ENCODE assay signal across 21 cellular contexts in genomic region chr16:19304670-19305240, GRCh38. TPM values are rescaled to one million over a fixed set of nuclear protein-coding genes. Genes with fewer than 3 reads are reported as not detected.
DNase-seq lines count a peak whose midpoint lies in the region; ATAC-seq and TF ChIP-seq lines count a peak whose summit lies in the region.
"Had no signal": no experiment of that assay in that cellular context is flagged by ENCODE, and none has a peak within 500 bp of the region (broad histone marks: within the 10 kb centered on the region; RNA-seq: fewer than 3 reads in every experiment).

No MANE protein-coding gene starts in this region.

- H3K9ac ChIP-seq in trophoblast cell (ENCODE audit: low read length): no peak overlapping the region

- H4K12ac ChIP-seq in trophoblast cell (ENCODE audit: low read depth, low read length): no peak overlapping the region

- WGBS in trophoblast cell (ENCODE audit: extremely low coverage, insufficient coverage, insufficient read length): no CpG with 5 or more reads among the region's 3 CpGs

- H3K4me3 ChIP-seq in trophoblast cell (ENCODE audit: low read depth, low read length): no peak overlapping the region
- H3K4me3 ChIP-seq: tibial nerve had no signal

- H3K4ac ChIP-seq in trophoblast cell (ENCODE audit: low read depth, low read length): no peak overlapping the region

- H3K36me3 ChIP-seq in trophoblast cell (ENCODE audit: control insufficient read depth in 1 of 2, insufficient read depth in 2 of 2, low read length in 2 of 2): no peaks in the 10 kb centered on the region
- H3K36me3 ChIP-seq: tibial nerve had no signal

- H2BK120ac ChIP-seq in trophoblast cell (ENCODE audit: insufficient read depth, low read length, poor library complexity): no peak overlapping the region

- H2AK5ac ChIP-seq in trophoblast cell (ENCODE audit: low read length): no peak overlapping the region

- no peak overlapping the region for H3K14ac ChIP-seq in trophoblast cell (ENCODE audit: low read length)

- H4K91ac ChIP-seq in trophoblast cell (ENCODE audit: low read depth, low read length): no peak overlapping the region

- no peak overlapping the region for H2BK12ac ChIP-seq in trophoblast cell (ENCODE audit: low read length)

- CTCF ChIA-PET in WTC11 (lab: Charles Lee): interaction anchor here (1.6 kb wide), 1 partner anchor 125 kb away, joined by 4 read pairs; no protein-coding TSS in a partner anchor

- POLR2A ChIA-PET in WTC11 (lab: Charles Lee): no interaction called here

- ATAC-seq in WTC11 (no peak), GM18858 (IDR thresholded peaks at IDR 0.05; ENCODE audit: unreplicated experiment) (no peak)
- ATAC-seq: left lobe of liver had no signal

- no peaks in the 10 kb centered on the region for H3K36me3 Mint-ChIP-seq in WTC11

- no peaks in the 10 kb centered on the region for H3K9me3 ChIP-seq in trophoblast cell (ENCODE audit: insufficient read depth, low read depth, low read length)
- H3K9me3 ChIP-seq: tibial nerve had no signal

- H3K9me3 Mint-ChIP-seq in WTC11: no peaks in the 10 kb centered on the region
- H3K9me3 Mint-ChIP-seq: activated T-helper 2 cell treated with anti-CD3 and anti-CD28 coated beads, Interferon-gamma antibody, Interleukin-2, Interleukin-4, amounts not matched to agents 10 μg/mL and 5 μg/mL and 100 μg/mL, durations not matched to agents 14 hours and 24 hours and 36 hours had no signal

- no peak overlapping the region for H3K4me2 ChIP-seq in trophoblast cell (ENCODE audit: low read length)

- H3K27ac Mint-ChIP-seq in WTC11: no peak overlapping the region
- H3K27ac Mint-ChIP-seq: activated T-helper 2 cell treated with anti-CD3 and anti-CD28 coated beads, Interferon-gamma antibody, Interleukin-2, Interleukin-4, amounts not matched to agents 10 μg/mL and 5 μg/mL and 100 μg/mL, durations not matched to agents 14 hours and 24 hours and 36 hours had no signal

- no peak overlapping the region for H3K4me3 Mint-ChIP-seq in WTC11

- H3K27me3 Mint-ChIP-seq in WTC11 (ENCODE audit: low read depth): no peaks in the 10 kb centered on the region

- no peak overlapping the region for H4K8ac ChIP-seq in trophoblast cell (ENCODE audit: low read depth, low read length)

- no peak overlapping the region for H3K18ac ChIP-seq in trophoblast cell (ENCODE audit: low read length)

- H3K27ac ChIP-seq in trophoblast cell (ENCODE audit: low read depth, low read length): no peak overlapping the region
- H3K27ac ChIP-seq: C4-2B, tibial nerve had no signal

- DNase-seq in DMS53 (lab: John Stamatoyannopoulos, UW) (peak; percentile 37), DMS53 treated with DMSO at 0.1 percent for 48 hours (lab: John Stamatoyannopoulos, UW; ENCODE audit: unreplicated experiment) (no peak), NOMO-1 treated with DMSO at 0.1 percent for 48 hours (lab: John Stamatoyannopoulos, UW; ENCODE audit: unreplicated experiment) (peak; percentile 42), WTC11 (ENCODE audit: low spot score) (no peak), trophoblast cell (peak; percentile 46 to 74), SHP77 treated with DMSO at 0.1 percent for 48 hours (lab: John Stamatoyannopoulos, UW) (no peak), NCI-H748 treated with DMSO at 0.1 percent for 48 hours (lab: John Stamatoyannopoulos, UW) (no peak)
- DNase-seq: 8988T; activated CD8-positive, alpha-beta memory T cell treated with anti-CD3 and anti-CD28 coated beads for 24 hours; amygdala; foreskin melanocyte; NCI-H226; SW 1271 had no signal

- TF ChIP-seq CTCF in WTC11 (IDR thresholded peaks at IDR 0.05): no peak

- H3K4me1 Mint-ChIP-seq in WTC11: 0 out of 2 replicates have a peak, but pooled peaks cover 4% of the 10 kb centered on the region

- H2BK5ac ChIP-seq in trophoblast cell (ENCODE audit: low read depth, low read length, poor library complexity): no peak overlapping the region

- H2AFZ ChIP-seq in trophoblast cell (ENCODE audit: insufficient read depth, low read length, poor library complexity): no peak overlapping the region

- no peak overlapping the region for H3K23ac ChIP-seq in trophoblast cell (ENCODE audit: low read length)

- H3K27me3 ChIP-seq in trophoblast cell (ENCODE audit: insufficient read depth, low read length): no peaks in the 10 kb centered on the region
- H3K27me3 ChIP-seq: tibial nerve had no signal

- no peaks in the 10 kb centered on the region for H3K79me2 ChIP-seq in trophoblast cell (ENCODE audit: control insufficient read depth, insufficient read depth, low read length, poor library complexity)

- H3K4me1 ChIP-seq in trophoblast cell (ENCODE audit: control insufficient read depth in 1 of 2, insufficient read depth in 2 of 2, low read length in 2 of 2): no peaks in the 10 kb centered on the region
- H3K4me1 ChIP-seq: tibial nerve had no signal

- H3K79me1 ChIP-seq in trophoblast cell (ENCODE audit: low read length): no peaks in the 10 kb centered on the region

TF ChIP-seq in WTC11, 78 proteins besides CTCF, POLR2A, EP300 and RAD21:
- TF ChIP-seq GRHL2 (CRISPR knock-in tag; IDR thresholded peaks at IDR 0.05; ENCODE audit: insufficient replicate concordance, severe bottlenecking): no peak
- no peak for TF ChIP-seq SMAD4 (CRISPR knock-in tag; IDR thresholded peaks at IDR 0.05)
- TF ChIP-seq NFE2L1 (CRISPR knock-in tag; IDR thresholded peaks at IDR 0.05): peak; percentile 73; the same call in 1 of the 2 replicates

RNA-seq across cellular contexts. Expression of gene CLEC19A, which starts 19.2 kb away (rescaled TPM):
- total RNA-seq in WTC11 (2021): 0.09 to 0.48 TPM (median 0.41 TPM) in 3 replicates
- not detected in 2 replicates for polyA plus RNA-seq in trophoblast cell (2013)
- total RNA-seq: activated T-helper 2 cell treated with anti-CD3 and anti-CD28 coated beads, Interferon-gamma antibody, Interleukin-2, Interleukin-4, amounts not matched to agents 10 μg/mL and 5 μg/mL and 100 μg/mL, durations not matched to agents 14 hours and 24 hours and 36 hours; endothelial cell of umbilical vein; left lobe of liver; myocyte; posterior vena cava; tibial nerve had no signal
- polyA plus RNA-seq: endothelial cell of umbilical vein had no signal

Comparison
In these comparisons a context has a peak if more than half of its experiments do, and no peak if none do; other contexts are left out.
1. DNase-seq: peak in DMS53 (single experiment), NOMO-1 treated with DMSO at 0.1 percent for 48 hours (single experiment) and trophoblast cell (2 of 2); none in DMS53 treated with DMSO at 0.1 percent for 48 hours (single experiment), WTC11 (single experiment), SHP77 treated with DMSO at 0.1 percent for 48 hours (single experiment) and NCI-H748 treated with DMSO at 0.1 percent for 48 hours (single experiment).